Comparison of ENCODE assay signal across 10 cellular contexts in the genomic region with DNA sequence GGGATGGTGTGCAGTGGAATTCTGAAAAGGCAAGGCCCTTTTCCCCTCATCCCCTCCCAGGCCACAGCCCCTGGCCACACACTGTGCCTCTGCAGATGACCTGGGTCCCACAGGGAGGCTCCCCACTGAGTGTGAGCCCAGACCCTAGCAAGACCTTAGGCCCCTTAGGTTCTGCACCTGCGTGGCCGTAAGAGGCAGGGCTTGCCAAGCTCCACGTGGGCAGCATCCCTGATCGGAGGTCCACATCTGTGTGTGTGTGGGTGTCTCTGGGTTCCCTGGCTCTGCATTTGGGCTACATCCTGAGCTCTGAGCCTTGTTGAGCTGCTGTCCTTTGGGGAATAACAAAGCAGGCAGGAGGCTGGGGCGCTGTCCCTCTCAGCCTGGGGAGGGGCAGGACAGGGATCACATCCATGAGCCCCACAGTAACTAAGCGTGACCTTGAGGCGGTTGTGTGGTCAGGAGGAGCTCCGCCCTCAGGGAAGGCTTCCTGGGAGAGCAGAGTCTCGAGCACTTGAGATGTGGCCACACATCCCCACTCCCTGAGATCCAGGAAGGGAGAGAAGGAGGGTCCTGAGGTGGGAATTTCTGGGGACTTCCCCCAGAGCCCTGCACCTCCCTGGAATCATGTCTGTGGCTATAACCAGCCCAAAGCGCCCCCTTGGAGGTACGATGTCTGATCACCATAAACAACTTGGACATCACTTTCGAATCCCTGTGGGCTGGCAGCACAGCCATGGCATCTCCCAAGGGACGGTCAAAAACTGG.
DNase-seq lines count a peak whose midpoint lies in the region; ATAC-seq and TF ChIP-seq lines count a peak whose summit lies in the region.
"Had no signal": no experiment of that assay in that cellular context is flagged by ENCODE, and none has a peak within 500 bp of the region (broad histone marks: within the 10 kb centered on the region; RNA-seq: fewer than 3 reads in every experiment).

No MANE protein-coding gene starts in this region.

- no peaks in the 10 kb centered on the region for H3K27me3 ChIP-seq in CD4-positive, CD25-positive, alpha-beta regulatory T cell (ENCODE audit: control insufficient read depth, insufficient read depth, low read length)
- no peaks in the 10 kb centered on the region for H3K27me3 ChIP-seq in Peyer's patch
- no peaks in the 10 kb centered on the region for H3K27me3 ChIP-seq in esophagus squamous epithelium
- no peaks in the 10 kb centered on the region for H3K27me3 ChIP-seq in parathyroid adenoma (ENCODE audit: control insufficient read depth, insufficient read depth, low read length)
- H3K27me3 ChIP-seq in WERI-Rb-1 (ENCODE audit: insufficient read depth, low read depth, severe bottlenecking), result no peaks in the 10 kb centered on the region

- peaks cover 25% of the 10 kb centered on the region for H3K36me3 ChIP-seq in CD4-positive, CD25-positive, alpha-beta regulatory T cell (ENCODE audit: control insufficient read depth, insufficient read depth, low read length)
- H3K36me3 ChIP-seq in Peyer's patch (peaks cover 0 to 5% (median 0%) of the 10 kb centered on the region in 3 donors), esophagus squamous epithelium (peaks cover 0 to 49% (median 0%) of the 10 kb centered on the region in 3 donors), parathyroid adenoma (ENCODE audit: control insufficient read depth, insufficient read depth, low read length) (no peaks in the 10 kb centered on the region), WERI-Rb-1 (no peaks in the 10 kb centered on the region)

- H3K4me1 Mint-ChIP-seq in CD4-positive, CD25-positive, alpha-beta regulatory T cell, result peaks cover 0 to 32% (median 23%) of the 10 kb centered on the region in 4 donors

- H3K27ac ChIP-seq in CD4-positive, CD25-positive, alpha-beta regulatory T cell (ENCODE audit: insufficient read depth, low read length, poor library complexity, severe bottlenecking), result peak overlapping the region; percentile 47
- H3K27ac ChIP-seq in Peyer's patch, result peak overlapping the region; percentile 67 to 91 (median 78)
- H3K27ac ChIP-seq in esophagus squamous epithelium, result peak overlapping the region; percentile 76 to 94 (median 90)
- H3K27ac ChIP-seq in parathyroid adenoma, result peak overlapping the region; percentile 76
- no peak overlapping the region for H3K27ac ChIP-seq in WERI-Rb-1

- peak overlapping the region; percentile 69 to 93 (median 83) for H3K27ac Mint-ChIP-seq in CD4-positive, CD25-positive, alpha-beta regulatory T cell

- WGBS in esophagus squamous epithelium, 2 donors, result 80 to 86% methylated on average over 1 to 8 of the region's 13 CpGs

- TF ChIP-seq CTCF in Peyer's patch (IDR thresholded peaks at IDR 0.05) (no peak), esophagus squamous epithelium (IDR thresholded peaks at IDR 0.05) (no peak), parathyroid adenoma (IDR thresholded peaks at IDR 0.05) (no peak), WERI-Rb-1 (IDR thresholded peaks at IDR 0.05; ENCODE audit: low read depth, low read length) (no peak)

- DNase-seq in CD4-positive, CD25-positive, alpha-beta regulatory T cell, result no peak
- DNase-seq in Peyer's patch (no peak), esophagus squamous epithelium (lab: John Stamatoyannopoulos, UW) (no peak), WERI-Rb-1 (no peak), ecto neural progenitor cell (ENCODE audit: low spot score) (no peak)
- DNase-seq: NCI-H1417; stimulated activated CD4-positive, alpha-beta T cell treated with anti-CD3 and anti-CD28 coated beads, Interleukin-2, amount 100 ng/mL, for 48 hours had no signal

- peaks cover 37% of the 10 kb centered on the region for H3K4me1 ChIP-seq in CD4-positive, CD25-positive, alpha-beta regulatory T cell (ENCODE audit: control insufficient read depth, insufficient read depth, low read length, poor library complexity, severe bottlenecking)
- H3K4me1 ChIP-seq in Peyer's patch (peaks cover 17 to 72% (median 38%) of the 10 kb centered on the region in 4 donors), esophagus squamous epithelium (peaks cover 48 to 87% (median 71%) of the 10 kb centered on the region in 3 donors), parathyroid adenoma (peaks cover 12% of the 10 kb centered on the region)

- no peak overlapping the region for H3K4me2 ChIP-seq in parathyroid adenoma (ENCODE audit: low read length)

- H3K4me3 Mint-ChIP-seq in CD4-positive, CD25-positive, alpha-beta regulatory T cell, result no peak overlapping the region

- no peak overlapping the region for H2AFZ ChIP-seq in parathyroid adenoma

- H3K9ac ChIP-seq in parathyroid adenoma, result no peak overlapping the region

- peaks cover 17% of the 10 kb centered on the region for H3K36me3 Mint-ChIP-seq in CD4-positive, CD25-positive, alpha-beta regulatory T cell

- H3K79me2 ChIP-seq in parathyroid adenoma, result no peaks in the 10 kb centered on the region

- intact Hi-C loops in esophagus squamous epithelium (cut with DNase I), result no loop called here

- H3K9me3 Mint-ChIP-seq in CD4-positive, CD25-positive, alpha-beta regulatory T cell, result no peaks in the 10 kb centered on the region

- H3K27me3 Mint-ChIP-seq in CD4-positive, CD25-positive, alpha-beta regulatory T cell, result no peaks in the 10 kb centered on the region

- H3K9me3 ChIP-seq in CD4-positive, CD25-positive, alpha-beta regulatory T cell (ENCODE audit: control insufficient read depth in 2 of 2, low read length in 2 of 2), result no peaks in the 10 kb centered on the region
- H3K9me3 ChIP-seq in Peyer's patch, result no peaks in the 10 kb centered on the region
- H3K9me3 ChIP-seq in esophagus squamous epithelium, result no peaks in the 10 kb centered on the region
- no peaks in the 10 kb centered on the region for H3K9me3 ChIP-seq in parathyroid adenoma (ENCODE audit: control insufficient read depth, low read length)
- no peaks in the 10 kb centered on the region for H3K9me3 ChIP-seq in WERI-Rb-1 (ENCODE audit: severe bottlenecking)

- no peak for TF ChIP-seq POLR2A in Peyer's patch (IDR thresholded peaks at IDR 0.05)
- TF ChIP-seq POLR2A in esophagus squamous epithelium (IDR thresholded peaks at IDR 0.05), result no peak

- no peak overlapping the region for H3K4me3 ChIP-seq in CD4-positive, CD25-positive, alpha-beta regulatory T cell (ENCODE audit: low read depth, low read length)
- no peak overlapping the region for H3K4me3 ChIP-seq in Peyer's patch
- H3K4me3 ChIP-seq in esophagus squamous epithelium, result no peak overlapping the region
- no peak overlapping the region for H3K4me3 ChIP-seq in parathyroid adenoma (ENCODE audit: low read depth, low read length)
- H3K4me3 ChIP-seq in WERI-Rb-1 (ENCODE audit: low read depth, low read length), result no peak overlapping the region

- no peak for ATAC-seq in CD4-positive, CD25-positive, alpha-beta regulatory T cell (ENCODE audit: low read depth in 2 of 2)
- no peak for ATAC-seq in HG03095 (IDR thresholded peaks at IDR 0.05; ENCODE audit: unreplicated experiment)
- no peak for ATAC-seq in HG03439 (IDR thresholded peaks at IDR 0.05; ENCODE audit: unreplicated experiment)
